12 cellular contexts compared by ENCODE assay signal in genomic region chr4:24850669-24851068, GRCh38. TPM values are rescaled to one million over a fixed set of nuclear protein-coding genes. Genes with fewer than 3 reads are reported as not detected.
DNase-seq lines count a peak whose midpoint lies in the region; ATAC-seq and TF ChIP-seq lines count a peak whose summit lies in the region.
"Had no signal": no experiment of that assay in that cellular context is flagged by ENCODE, and none has a peak within 500 bp of the region (broad histone marks: within the 10 kb centered on the region; RNA-seq: fewer than 3 reads in every experiment).

No MANE protein-coding gene starts in this region.

- H3K23me2 ChIP-seq in H9 (ENCODE audit: insufficient read length, low read depth, low read length, poor library complexity, severe bottlenecking) = no peaks in the 10 kb centered on the region

- no peak overlapping the region for H3K27ac Mint-ChIP-seq in H9

- no peak overlapping the region for H3K18ac ChIP-seq in H9 (ENCODE audit: insufficient read length, low read depth, low read length)

- H3K27me3 Mint-ChIP-seq in H9 (ENCODE audit: low read depth) = peaks cover 5% of the 10 kb centered on the region

- TF ChIP-seq CTCF in ascending aorta (IDR thresholded peaks at IDR 0.05) (no peak), A673 (conservative IDR thresholded peaks at IDR 0.05; ENCODE audit: low read depth, low read length) (no peak), H9 (conservative IDR thresholded peaks at IDR 0.05) (no peak), thyroid gland (IDR thresholded peaks at IDR 0.05) (no peak)

- H3T11ph ChIP-seq in H9 (ENCODE audit: low read length) = no peak overlapping the region

- no peak overlapping the region for H2BK12ac ChIP-seq in H9 (ENCODE audit: insufficient read length, low read depth, low read length)

- intact Hi-C loops in ascending aorta (cut with DNase I) = loop anchor here (2.0 to 10.0 kb wide), 3 partner anchors 62 to 384 kb away; partner anchors contain the start of genes CCDC149 and PI4K2B
- intact Hi-C loops in A673 (cut with micrococcal nuclease; ENCODE audit: unreplicated experiment) = no loop called here
- intact Hi-C loops in thyroid gland (cut with DNase I) = no loop called here

- WGBS in H9 (ENCODE audit: extremely low coverage, insufficient read length, low lambda C conversion rate) = no CpG with 5 or more reads among the region's 1 CpG
- WGBS in thyroid gland, 2 donors = 72 to 89% methylated on average over 1 of the region's 1 CpG

- H3K4me3 ChIP-seq in ascending aorta (no peak overlapping the region), A673 (ENCODE audit: low read depth, low read length, poor library complexity, severe bottlenecking) (no peak overlapping the region), thyroid gland (replicated peaks in 1 of 3) (no peak overlapping the region)
- H3K4me3 ChIP-seq: ovary had no signal

- no peaks in the 10 kb centered on the region for H3K79me2 ChIP-seq in H9 (ENCODE audit: insufficient read depth, low read length)

- BruUV-seq in A673 (replicated peaks; lab: Mats Ljungman, UMichigan) = no TSS peak

- H3K4me1 ChIP-seq in ascending aorta (peaks cover 10 to 37% of the 10 kb centered on the region in 2 donors), A673 (ENCODE audit: insufficient read depth, low read length, poor library complexity, severe bottlenecking) (no peaks in the 10 kb centered on the region), H9 (ENCODE audit: insufficient read depth, low read length) (0 out of 2 replicates have a peak, but pooled peaks cover 3% of the 10 kb centered on the region), thyroid gland (peaks cover 0 to 18% of the 10 kb centered on the region in 2 donors)

- H3K9ac ChIP-seq in H9 (ENCODE audit: extremely low read depth, insufficient read length, low read length) = no peak overlapping the region

- H3K27ac ChIP-seq in ascending aorta (peak overlapping the region; percentile 69 to 79), A673 (ENCODE audit: low read depth, low read length, poor library complexity, severe bottlenecking) (no peak overlapping the region), H9 (ENCODE audit: insufficient read length, low read depth, low read length) (no peak overlapping the region), thyroid gland (no peak overlapping the region)
- H3K27ac ChIP-seq: ovary had no signal

- H3K9me3 Mint-ChIP-seq in H9 = no peaks in the 10 kb centered on the region

- H3K79me1 ChIP-seq in H9 (ENCODE audit: insufficient read depth, low read depth, low read length, poor library complexity, severe bottlenecking) = no peaks in the 10 kb centered on the region

- H3K9me3 ChIP-seq in ascending aorta (no peaks in the 10 kb centered on the region), A673 (ENCODE audit: low read depth, low read length, poor library complexity, severe bottlenecking) (no peaks in the 10 kb centered on the region), H9 (ENCODE audit: control insufficient read depth, low read depth, low read length) (no peaks in the 10 kb centered on the region), thyroid gland (no peaks in the 10 kb centered on the region)
- H3K9me3 ChIP-seq: ovary had no signal

- in situ Hi-C loops in ACHN (cut with HindIII; ENCODE audit: low pct_ligation_motif_present, low pct_unique_long_range_greater_than_20kb, low sequenced_read_pairs) = no loop called here

- H3K36me3 ChIP-seq in ascending aorta = no peaks in the 10 kb centered on the region
- no peaks in the 10 kb centered on the region for H3K36me3 ChIP-seq in A673 (ENCODE audit: insufficient read depth, low read length, poor library complexity, severe bottlenecking)
- no peaks in the 10 kb centered on the region for H3K36me3 ChIP-seq in thyroid gland
- H3K36me3 ChIP-seq: ovary had no signal

- H3K36me3 Mint-ChIP-seq in H9 (ENCODE audit: insufficient read depth in 1 of 3, low read depth in 3 of 3) = no peaks in the 10 kb centered on the region; a peak in 1 of 7 replicates

- H3K4me1 Mint-ChIP-seq in H9 = peaks cover 23 to 28% of the 10 kb centered on the region in 2 experiments

- no peak overlapping the region for H2AK5ac ChIP-seq in H9 (ENCODE audit: insufficient read length, low read length)

- no peak overlapping the region for H2BK120ac ChIP-seq in H9 (ENCODE audit: low read depth, low read length, poor library complexity, severe bottlenecking)

- H4K20me1 ChIP-seq in H9 (ENCODE audit: control insufficient read depth, insufficient read depth, insufficient read length) = no peaks in the 10 kb centered on the region

- no peak overlapping the region for H2BK5ac ChIP-seq in H9 (ENCODE audit: insufficient read length, low read length)

- DNase-seq in ACHN (peak; percentile 55), ascending aorta (ENCODE audit: low spot score in 2 of 2) (peak in 1 of 2 donors; percentile 90), kidney tubule cell (ENCODE audit: low spot score) (peak; percentile 83), A673 (ENCODE audit: low spot score) (no peak), H9 (no peak), thyroid gland (no peak)
- DNase-seq: activated CD4-positive, alpha-beta T cell treated with anti-CD3 and anti-CD28 coated beads for 4 hours; NCI-H1048; ovary had no signal

- no peak overlapping the region for H2BK15ac ChIP-seq in H9 (ENCODE audit: low read depth, low read length)

- H3K27me3 ChIP-seq in ascending aorta (no peaks in the 10 kb centered on the region), A673 (replicated peaks; ENCODE audit: insufficient read depth, low read depth, low read length, poor library complexity) (no peaks in the 10 kb centered on the region), H9 (ENCODE audit: insufficient read depth, low read length) (no peaks in the 10 kb centered on the region), thyroid gland (no peaks in the 10 kb centered on the region)
- H3K27me3 ChIP-seq: ovary had no signal

- H4K8ac ChIP-seq in H9 (replicated peaks; ENCODE audit: insufficient read length, low read depth, low read length) = no peak overlapping the region

- no peak overlapping the region for H3K23ac ChIP-seq in H9 (ENCODE audit: insufficient read length, low read depth, low read length)

- no peak overlapping the region for H4K5ac ChIP-seq in H9 (ENCODE audit: insufficient read length, low read depth, low read length)

- ATAC-seq in HG02610 (IDR thresholded peaks at IDR 0.05; ENCODE audit: unreplicated experiment) (peak; percentile 72), GM19397 (IDR thresholded peaks at IDR 0.05; ENCODE audit: unreplicated experiment) (no peak)

- H3K56ac ChIP-seq in H9 (ENCODE audit: insufficient read length, low read depth, low read length) = no peak overlapping the region

- no peak overlapping the region for H3K4ac ChIP-seq in H9 (ENCODE audit: low read depth, low read length)

- TF ChIP-seq POLR2A in thyroid gland (IDR thresholded peaks at IDR 0.05) = no peak

- no peak overlapping the region for H2BK20ac ChIP-seq in H9 (ENCODE audit: low read depth, low read length, poor library complexity, severe bottlenecking)

- H3K4me3 Mint-ChIP-seq in H9 = no peak overlapping the region

- no peak overlapping the region for H2AFZ ChIP-seq in H9 (ENCODE audit: low read length)

- CTCF ChIA-PET in A673 (lab: Charles Lee) = no interaction called here

- POLR2A ChIA-PET in A673 (lab: Charles Lee; ENCODE audit: low non-redundant PET) = no interaction called here

- no peak overlapping the region for H3K14ac ChIP-seq in H9 (ENCODE audit: insufficient read depth, low read length)

- no peak overlapping the region for H4K91ac ChIP-seq in H9 (ENCODE audit: insufficient read length, low read depth, low read length)

- no peak overlapping the region for H3K4me2 ChIP-seq in H9 (ENCODE audit: insufficient read depth, insufficient read length, low read length)

RNA-seq across cellular contexts. Expression of gene SOD3, which starts 55.3 kb away (rescaled TPM):
- total RNA-seq in ascending aorta (893 TPM), A673 (2021) (not detected in 2 replicates), H9 (2021) (2.9 and 3.3 TPM in 2 replicates), thyroid gland (100 to 1,000 TPM; 140 to 215 (median 162) TPM)
- total RNA-seq: OCI-LY7 had no signal

Comparison
In these comparisons a context has a peak if more than half of its experiments do, and no peak if none do; other contexts are left out.
1. DNase-seq: peak in ACHN (single experiment) and kidney tubule cell (single experiment); none in A673 (single experiment), H9 (single experiment) and thyroid gland (0 of 2).
2. H3K27ac ChIP-seq: peak in ascending aorta (2 of 2); none in A673 (single experiment), H9 (single experiment) and thyroid gland (0 of 3).
3. RNA of gene SOD3, which starts 55.3 kb away (total RNA-seq): 893 TPM in ascending aorta (single experiment) and 140 to 215 TPM in thyroid gland; 2.9 to 3.3 TPM in H9 and not detected in A673; every median in the first group is over 10 times any median in the second.